In genomic region chr11:44716256-44716655, GRCh38 we compare ENCODE assay signal across 1 cellular context.
A peak's percentile ranks its signal among the peaks of the same experiment; 100 is the strongest.
TF ChIP-seq lines count a peak whose summit lies in the region.

No MANE protein-coding gene starts in this region.

TF ChIP-seq in HepG2, 621 proteins besides CTCF, POLR2A, EP300 and RAD21 (continued from another document):
- TF ChIP-seq SIN3A (IDR thresholded peaks at IDR 0.05; ENCODE audit: borderline replicate concordance, low read depth, low read length), result no peak
- TF ChIP-seq ZHX1 (CRISPR knock-in tag; IDR thresholded peaks at IDR 0.05; ENCODE audit: low read depth), result no peak
- no peak for TF ChIP-seq HNRNPLL (IDR thresholded peaks at IDR 0.05; ENCODE audit: low read depth, low read length, poor library complexity, severe bottlenecking)
- no peak for TF ChIP-seq ARID2 (CRISPR knock-in tag; IDR thresholded peaks at IDR 0.05; ENCODE audit: borderline replicate concordance)
- 0 out of 2 replicates have a peak, but pooled peaks have one; percentile 21 for TF ChIP-seq HNF4G (IDR thresholded peaks at IDR 0.05; ENCODE audit: borderline replicate concordance, low read depth, low read length)
- no peak for TF ChIP-seq HNF4G (CRISPR knock-in tag; IDR thresholded peaks at IDR 0.05; ENCODE audit: borderline replicate concordance, low read depth)
- TF ChIP-seq RELA (CRISPR knock-in tag; IDR thresholded peaks at IDR 0.05), result no peak
- TF ChIP-seq NCOA1 (CRISPR knock-in tag; IDR thresholded peaks at IDR 0.05), result no peak
- no peak for TF ChIP-seq MAFK (conservative IDR thresholded peaks at IDR 0.05 in 1 of 2, IDR thresholded peaks at IDR 0.05 in 1 of 2; ENCODE audit: low read length in 2 of 2)
- 0 out of 2 replicates have a peak, but pooled peaks have one; percentile 10 for TF ChIP-seq ARID5B (CRISPR knock-in tag; IDR thresholded peaks at IDR 0.05)
- TF ChIP-seq SRSF9 (IDR thresholded peaks at IDR 0.05; ENCODE audit: borderline replicate concordance, insufficient read depth, low read depth, low read length, poor library complexity, severe bottlenecking), result no peak
- TF ChIP-seq ZNF430 (CRISPR knock-in tag; IDR thresholded peaks at IDR 0.05), result peak; percentile 70; the same call in 1 of the 2 replicates
- TF ChIP-seq ZNF75D (CRISPR knock-in tag; IDR thresholded peaks at IDR 0.05; ENCODE audit: borderline replicate concordance), result no peak
- no peak for TF ChIP-seq FIP1L1 (IDR thresholded peaks at IDR 0.05; ENCODE audit: borderline replicate concordance, insufficient read depth, low read depth, low read length)
- TF ChIP-seq HNF4A (CRISPR knock-in tag; IDR thresholded peaks at IDR 0.05), result peak; percentile 49; the same call in 1 of the 2 replicates
- TF ChIP-seq HNF1B (CRISPR knock-in tag; IDR thresholded peaks at IDR 0.05), result no peak
- TF ChIP-seq TEF (CRISPR knock-in tag; IDR thresholded peaks at IDR 0.05), result no peak
- no peak for TF ChIP-seq ZNF614 (CRISPR knock-in tag; IDR thresholded peaks at IDR 0.05; ENCODE audit: borderline replicate concordance)
- TF ChIP-seq ZFP91 (CRISPR knock-in tag; IDR thresholded peaks at IDR 0.05; ENCODE audit: borderline replicate concordance), result no peak
- TF ChIP-seq GMEB2 (CRISPR knock-in tag; IDR thresholded peaks at IDR 0.05; ENCODE audit: low read depth), result no peak
- no peak for TF ChIP-seq KLF13 (CRISPR knock-in tag; IDR thresholded peaks at IDR 0.05)
- no peak for TF ChIP-seq RXRB (CRISPR knock-in tag; IDR thresholded peaks at IDR 0.05; ENCODE audit: borderline replicate concordance)
- TF ChIP-seq HHEX (CRISPR knock-in tag; IDR thresholded peaks at IDR 0.05), result no peak
- TF ChIP-seq CBX2 (IDR thresholded peaks at IDR 0.05; ENCODE audit: low read depth, low read length), result no peak
- TF ChIP-seq CBX2 (CRISPR knock-in tag; IDR thresholded peaks at IDR 0.05; ENCODE audit: low read depth), result no peak
- TF ChIP-seq HES4 (CRISPR knock-in tag; IDR thresholded peaks at IDR 0.05; ENCODE audit: borderline replicate concordance), result no peak
- no peak for TF ChIP-seq MAX (IDR thresholded peaks at IDR 0.05)
- no peak for TF ChIP-seq ZBTB2 (CRISPR knock-in tag; IDR thresholded peaks at IDR 0.05; ENCODE audit: low read depth)
- TF ChIP-seq HMG20B (CRISPR knock-in tag; conservative IDR thresholded peaks at IDR 0.05), result 0 out of 2 replicates have a peak, but pooled peaks have one; percentile 37
- peak; percentile 88 for TF ChIP-seq CEBPB (IDR thresholded peaks at IDR 0.05; ENCODE audit: borderline replicate concordance, low read depth, low read length)
- TF ChIP-seq ZNF883 (CRISPR knock-in tag; IDR thresholded peaks at IDR 0.05; ENCODE audit: not compliant biosample characterization), result no peak
- 0 out of 2 replicates have a peak, but pooled peaks have one; percentile 6 for TF ChIP-seq FOSL2 (CRISPR knock-in tag; IDR thresholded peaks at IDR 0.05)
- no peak for TF ChIP-seq ZBTB25 (CRISPR knock-in tag; IDR thresholded peaks at IDR 0.05)
- no peak for TF ChIP-seq PAX8 (CRISPR knock-in tag; IDR thresholded peaks at IDR 0.05; ENCODE audit: borderline replicate concordance)
